In the genomic region with DNA sequence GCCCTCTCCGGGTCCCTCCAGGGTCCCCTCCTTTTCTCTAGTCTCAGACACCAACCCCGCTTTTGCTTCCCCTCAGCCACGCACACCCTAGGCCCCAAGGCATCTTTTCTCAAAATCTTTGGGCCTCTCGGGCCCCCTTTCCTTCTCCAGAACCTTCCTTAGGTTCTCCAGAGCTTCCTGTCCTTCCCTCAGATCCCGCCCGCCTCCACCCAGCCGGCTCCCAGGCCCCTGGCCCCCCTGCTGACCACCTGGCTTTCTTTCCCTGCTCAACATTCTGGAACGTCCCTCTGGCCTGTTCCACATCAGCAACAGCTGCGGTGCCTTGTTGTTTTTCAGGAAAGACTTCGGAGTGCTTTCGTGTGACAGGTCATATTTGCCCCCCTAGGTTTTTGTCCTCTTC, we compare ENCODE assay signal across 9 cellular contexts. TPM values are rescaled to one million over a fixed set of nuclear protein-coding genes. Genes with fewer than 3 reads are reported as not detected.
DNase-seq lines count a peak whose midpoint lies in the region; ATAC-seq and TF ChIP-seq lines count a peak whose summit lies in the region.
"Had no signal": no experiment of that assay in that cellular context is flagged by ENCODE, and none has a peak within 500 bp of the region (broad histone marks: within the 10 kb centered on the region; RNA-seq: fewer than 3 reads in every experiment).

No MANE protein-coding gene starts in this region.

- H4K5ac ChIP-seq in H9 (ENCODE audit: insufficient read length, low read depth, low read length): no peak overlapping the region

- H3K4me2 ChIP-seq in H9 (ENCODE audit: insufficient read depth, insufficient read length, low read length): peak overlapping the region; percentile 67
- H3K4me2 ChIP-seq in skeletal muscle satellite cell (ENCODE audit: low read length): peak overlapping the region; percentile 83

- no peak overlapping the region for H3K23ac ChIP-seq in H9 (ENCODE audit: insufficient read length, low read depth, low read length)

- no peak overlapping the region for H3K4ac ChIP-seq in H9 (ENCODE audit: low read depth, low read length)

- TF ChIP-seq CTCF in H9 (conservative IDR thresholded peaks at IDR 0.05): no peak
- TF ChIP-seq CTCF in right atrium auricular region (IDR thresholded peaks at IDR 0.05): no peak

- H2BK5ac ChIP-seq in H9 (ENCODE audit: insufficient read length, low read length): no peak overlapping the region

- no peaks in the 10 kb centered on the region; the same call in 1 of the 2 replicates for H3K79me2 ChIP-seq in H9 (ENCODE audit: insufficient read depth, low read length)

- no peaks in the 10 kb centered on the region for H3K9me3 ChIP-seq in H9 (ENCODE audit: control insufficient read depth, low read depth, low read length)
- H3K9me3 ChIP-seq in right atrium auricular region: no peaks in the 10 kb centered on the region
- H3K9me3 ChIP-seq in skeletal muscle satellite cell (replicated peaks; ENCODE audit: low read length): no peaks in the 10 kb centered on the region

- peak overlapping the region in 1 of 3 experiments; percentile 34; a peak in 2 of 7 replicates for H3K27ac Mint-ChIP-seq in H9
- H3K27ac Mint-ChIP-seq in activated CD4-positive, alpha-beta memory T cell treated with anti-CD3 and anti-CD28 coated beads for 36 hours: peak overlapping the region; percentile 94

- no peak overlapping the region for H3K56ac ChIP-seq in H9 (ENCODE audit: insufficient read length, low read depth, low read length)

- peaks cover 5 to 9% (median 6%) of the 10 kb centered on the region in 3 experiments; a peak in 6 of 7 replicates for H3K36me3 Mint-ChIP-seq in H9 (ENCODE audit: insufficient read depth in 1 of 3, low read depth in 3 of 3)
- peaks cover 30% of the 10 kb centered on the region for H3K36me3 Mint-ChIP-seq in activated CD4-positive, alpha-beta memory T cell treated with anti-CD3 and anti-CD28 coated beads for 36 hours

- H3K4me1 Mint-ChIP-seq in H9: peaks cover 32 to 35% of the 10 kb centered on the region in 2 experiments
- H3K4me1 Mint-ChIP-seq in activated CD4-positive, alpha-beta memory T cell treated with anti-CD3 and anti-CD28 coated beads for 36 hours (ENCODE audit: low read depth): peaks cover 53% of the 10 kb centered on the region

- peaks cover 1% of the 10 kb centered on the region; the same call in 1 of the 2 replicates for H3K27me3 Mint-ChIP-seq in H9 (ENCODE audit: low read depth)
- H3K27me3 Mint-ChIP-seq in activated CD4-positive, alpha-beta memory T cell treated with anti-CD3 and anti-CD28 coated beads for 36 hours: no peaks in the 10 kb centered on the region

- no peak for ATAC-seq in HG03378 (IDR thresholded peaks at IDR 0.05; ENCODE audit: unreplicated experiment)
- ATAC-seq in GM19395 (IDR thresholded peaks at IDR 0.05; ENCODE audit: unreplicated experiment): no peak

- no peak overlapping the region for H3K14ac ChIP-seq in H9 (ENCODE audit: insufficient read depth, low read length)

- no peak overlapping the region for H3T11ph ChIP-seq in H9 (ENCODE audit: low read length)

- peaks cover 7% of the 10 kb centered on the region for H3K23me2 ChIP-seq in H9 (ENCODE audit: insufficient read length, low read depth, low read length, poor library complexity, severe bottlenecking)

- H3K4me3 Mint-ChIP-seq in H9: peak overlapping the region; percentile 78 to 95
- peak overlapping the region; percentile 94 for H3K4me3 Mint-ChIP-seq in activated CD4-positive, alpha-beta memory T cell treated with anti-CD3 and anti-CD28 coated beads for 36 hours

- H3K4me1 ChIP-seq in H9 (ENCODE audit: insufficient read depth, low read length): no peaks in the 10 kb centered on the region
- H3K4me1 ChIP-seq in right atrium auricular region: peaks cover 0 to 43% of the 10 kb centered on the region in 2 donors
- H3K4me1 ChIP-seq in skeletal muscle satellite cell (ENCODE audit: control insufficient read depth, insufficient read depth, low read length): peaks cover 23% of the 10 kb centered on the region

- no peaks in the 10 kb centered on the region; a peak in 1 of 5 replicates for H3K9me3 Mint-ChIP-seq in H9
- H3K9me3 Mint-ChIP-seq in activated CD4-positive, alpha-beta memory T cell treated with anti-CD3 and anti-CD28 coated beads for 36 hours: no peaks in the 10 kb centered on the region

- intact Hi-C loops in activated CD4-positive, alpha-beta memory T cell treated with anti-CD3 and anti-CD28 coated beads for 36 hours (cut with micrococcal nuclease): loop anchor here (1.0 kb wide), 1 partner anchor 37 kb away; no protein-coding TSS in a partner anchor

- H4K20me1 ChIP-seq in H9 (ENCODE audit: control insufficient read depth, insufficient read depth, insufficient read length): no peaks in the 10 kb centered on the region

- H2BK15ac ChIP-seq in H9 (ENCODE audit: low read depth, low read length): no peak overlapping the region

- H3K36me3 ChIP-seq in right atrium auricular region (peaks cover 11% of the 10 kb centered on the region), skeletal muscle satellite cell (ENCODE audit: insufficient read depth, low read length) (peaks cover 10% of the 10 kb centered on the region)

- no peak overlapping the region for H2BK120ac ChIP-seq in H9 (ENCODE audit: low read depth, low read length, poor library complexity, severe bottlenecking)

- peaks cover 3% of the 10 kb centered on the region for H3K79me1 ChIP-seq in H9 (ENCODE audit: insufficient read depth, low read depth, low read length, poor library complexity, severe bottlenecking)

- H2BK12ac ChIP-seq in H9 (ENCODE audit: insufficient read length, low read depth, low read length): no peak overlapping the region

- no peak overlapping the region for H3K18ac ChIP-seq in H9 (ENCODE audit: insufficient read length, low read depth, low read length)

- H3K4me3 ChIP-seq in right atrium auricular region: peak overlapping the region; percentile 84 to 86
- H3K4me3 ChIP-seq in skeletal muscle satellite cell (ENCODE audit: low read length): peak overlapping the region; percentile 73

- DNase-seq in H9: no peak
- DNase-seq in activated CD4-positive, alpha-beta memory T cell treated with anti-CD3 and anti-CD28 coated beads for 36 hours: no peak
- DNase-seq in right atrium auricular region (ENCODE audit: low spot score): no peak
- no peak for DNase-seq in Ammon's horn (ENCODE audit: low spot score)
- no peak for DNase-seq in KG1 (lab: John Stamatoyannopoulos, UW)
- DNase-seq: cortex of kidney had no signal

- no peak overlapping the region for H3K27ac ChIP-seq in H9 (ENCODE audit: insufficient read length, low read depth, low read length)
- peak overlapping the region; percentile 85 for H3K27ac ChIP-seq in right atrium auricular region

- H4K91ac ChIP-seq in H9 (ENCODE audit: insufficient read length, low read depth, low read length): no peak overlapping the region

- H2AFZ ChIP-seq in H9 (ENCODE audit: low read length): no peak overlapping the region

- no CpG with 5 or more reads among the region's 11 CpGs for WGBS in H9 (ENCODE audit: extremely low coverage, insufficient read length, low lambda C conversion rate)

- no peak overlapping the region for H2AK5ac ChIP-seq in H9 (ENCODE audit: insufficient read length, low read length)

- no peaks in the 10 kb centered on the region for H3K27me3 ChIP-seq in H9 (ENCODE audit: insufficient read depth, low read length)
- no peaks in the 10 kb centered on the region for H3K27me3 ChIP-seq in right atrium auricular region
- H3K27me3 ChIP-seq in skeletal muscle satellite cell (ENCODE audit: control insufficient read depth, insufficient read depth, low read length): no peaks in the 10 kb centered on the region

- H4K8ac ChIP-seq in H9 (replicated peaks; ENCODE audit: insufficient read length, low read depth, low read length): no peak overlapping the region

- POLR2A ChIA-PET in activated CD4-positive, alpha-beta memory T cell treated with anti-CD3 and anti-CD28 coated beads for 36 hours (lab: Charles Lee): interaction anchor here (1.5 kb wide), 2 partner anchors 37 to 38 kb away, joined by 3 to 9 read pairs; no protein-coding TSS in a partner anchor

- no peak overlapping the region for H3K9ac ChIP-seq in H9 (ENCODE audit: extremely low read depth, insufficient read length, low read length)
- peak overlapping the region; percentile 72 for H3K9ac ChIP-seq in skeletal muscle satellite cell (ENCODE audit: low read depth, low read length)

- no peak overlapping the region for H2BK20ac ChIP-seq in H9 (ENCODE audit: low read depth, low read length, poor library complexity, severe bottlenecking)

- CTCF ChIA-PET in activated CD4-positive, alpha-beta memory T cell treated with anti-CD3 and anti-CD28 coated beads for 36 hours (lab: Charles Lee): interaction anchor here (1.0 to 8.9 kb wide), 2 partner anchors 11 to 18 kb away, joined by 3 to 71 read pairs; no protein-coding TSS in a partner anchor

RNA-seq across cellular contexts. Expression of a gene that starts 1.2 kb away (rescaled TPM):
- 33.1 and 38.9 TPM in 2 replicates for total RNA-seq in H9 (2021)
- total RNA-seq in activated CD4-positive, alpha-beta memory T cell treated with anti-CD3 and anti-CD28 coated beads for 36 hours: 10 to 100 TPM; 60.2 to 63.5 TPM
- total RNA-seq in right atrium auricular region: 10 to 100 TPM; 19.8 to 22.5 TPM
- 6.8 and 10.7 TPM in 2 replicates for total RNA-seq in skeletal muscle satellite cell (2012; rRNA removed)

RNA-seq across cellular contexts. Expression of a gene that starts 35.3 kb away (rescaled TPM):
- total RNA-seq in H9 (2021): 3.8 and 4.3 TPM in 2 replicates
- total RNA-seq in activated CD4-positive, alpha-beta memory T cell treated with anti-CD3 and anti-CD28 coated beads for 36 hours: 1 to 10 TPM in 1 of 2 experiments, under 1 TPM in 1; 0.95 to 1.5 TPM
- total RNA-seq in right atrium auricular region: under 1 TPM in 1 of 2 donors, not detected in 1; 0.51 TPM
- not detected in 2 replicates for total RNA-seq in skeletal muscle satellite cell (2012; rRNA removed)

RNA-seq across cellular contexts. Expression of a gene that starts 39.9 kb away (rescaled TPM):
- total RNA-seq in H9 (2021) (7.0 and 7.5 TPM in 2 replicates), right atrium auricular region (10 to 100 TPM in 1 of 2 donors, 1 to 10 TPM in 1; 6.4 to 13.8 TPM)
- 10 to 100 TPM; 15.1 to 15.3 TPM for total RNA-seq in activated CD4-positive, alpha-beta memory T cell treated with anti-CD3 and anti-CD28 coated beads for 36 hours
- total RNA-seq in skeletal muscle satellite cell (2012; rRNA removed): 6.6 and 10.1 TPM in 2 replicates
